ENCODE assay signal across 29 cellular contexts in genomic region chr2:211138551-211138950, GRCh38.
"Had no signal": no experiment of that assay in that cellular context is flagged by ENCODE, and none has a peak within 500 bp of the region (broad histone marks: within the 10 kb centered on the region; RNA-seq: fewer than 3 reads in every experiment).

No MANE protein-coding gene starts in this region.

- H3K4me3 Mint-ChIP-seq: dendritic cell treated with granulocyte-macrophage colony-stimulating factor and Interleukin-4, amounts not matched to agents 40 ng/mL and 50 ng/mL, for 4 days; effector memory CD8-positive, alpha-beta T cell; endodermal cell had no signal

- H3K4me1 ChIP-seq: colonic mucosa, esophagus muscularis mucosa, esophagus squamous epithelium, gastrocnemius medialis, gastroesophageal sphincter, heart left ventricle, heart right ventricle had no signal

- H3K4me2 ChIP-seq: hepatocyte had no signal

- H3K27ac ChIP-seq: colonic mucosa, coronary artery, dorsolateral prefrontal cortex, epithelial cell of prostate, esophagus muscularis mucosa, esophagus squamous epithelium, foreskin keratinocyte, gastrocnemius medialis, gastroesophageal sphincter, heart left ventricle, heart right ventricle, hepatocyte had no signal

- H3K79me2 ChIP-seq: hepatocyte had no signal

- ATAC-seq: effector memory CD8-positive, alpha-beta T cell; esophagus mucosa; foreskin keratinocyte; gastrocnemius medialis; gastroesophageal sphincter; heart left ventricle; heart right ventricle had no signal

- H3K27me3 ChIP-seq: colonic mucosa, dorsolateral prefrontal cortex, esophagus muscularis mucosa, esophagus squamous epithelium, foreskin keratinocyte, gastrocnemius medialis, gastroesophageal sphincter, heart left ventricle, heart right ventricle, hepatocyte had no signal

- H3K4me1 Mint-ChIP-seq: endodermal cell had no signal

- H3K27ac Mint-ChIP-seq: dendritic cell treated with granulocyte-macrophage colony-stimulating factor and Interleukin-4, amounts not matched to agents 40 ng/mL and 50 ng/mL, for 4 days; effector memory CD8-positive, alpha-beta T cell; endodermal cell had no signal

- DNase-seq: colonic mucosa; cortex of kidney; dermis blood vessel endothelial cell; dorsolateral prefrontal cortex; effector CD4-positive, alpha-beta T cell; effector CD8-positive, alpha-beta T cell; effector memory CD4-positive, alpha-beta T cell; effector memory CD8-positive, alpha-beta T cell; endodermal cell; erythroblast; esophagus squamous epithelium; foreskin fibroblast; foreskin keratinocyte; foreskin melanocyte; gastrocnemius medialis; glutamatergic neuron; head of caudate nucleus; heart left ventricle; heart right ventricle had no signal

- H3K27me3 Mint-ChIP-seq: dendritic cell treated with granulocyte-macrophage colony-stimulating factor and Interleukin-4, amounts not matched to agents 40 ng/mL and 50 ng/mL, for 4 days; effector memory CD8-positive, alpha-beta T cell had no signal

- H2AFZ ChIP-seq: hepatocyte had no signal

- H3K4me3 ChIP-seq: colonic mucosa, coronary artery, dorsolateral prefrontal cortex, esophagus muscularis mucosa, esophagus squamous epithelium, gastrocnemius medialis, gastroesophageal sphincter, heart left ventricle, heart right ventricle, hepatocyte had no signal

- FAIRE-seq: endometrium, endothelial cell of umbilical vein, frontal cortex had no signal

- H3K9me3 ChIP-seq: colonic mucosa, esophagus muscularis mucosa, esophagus squamous epithelium, gastrocnemius medialis had no signal

- H3K36me3 ChIP-seq: colonic mucosa, esophagus muscularis mucosa, esophagus squamous epithelium, gastrocnemius medialis, gastroesophageal sphincter, heart left ventricle, heart right ventricle had no signal
